ENCODE assay signal across 8 cellular contexts in the genomic region with DNA sequence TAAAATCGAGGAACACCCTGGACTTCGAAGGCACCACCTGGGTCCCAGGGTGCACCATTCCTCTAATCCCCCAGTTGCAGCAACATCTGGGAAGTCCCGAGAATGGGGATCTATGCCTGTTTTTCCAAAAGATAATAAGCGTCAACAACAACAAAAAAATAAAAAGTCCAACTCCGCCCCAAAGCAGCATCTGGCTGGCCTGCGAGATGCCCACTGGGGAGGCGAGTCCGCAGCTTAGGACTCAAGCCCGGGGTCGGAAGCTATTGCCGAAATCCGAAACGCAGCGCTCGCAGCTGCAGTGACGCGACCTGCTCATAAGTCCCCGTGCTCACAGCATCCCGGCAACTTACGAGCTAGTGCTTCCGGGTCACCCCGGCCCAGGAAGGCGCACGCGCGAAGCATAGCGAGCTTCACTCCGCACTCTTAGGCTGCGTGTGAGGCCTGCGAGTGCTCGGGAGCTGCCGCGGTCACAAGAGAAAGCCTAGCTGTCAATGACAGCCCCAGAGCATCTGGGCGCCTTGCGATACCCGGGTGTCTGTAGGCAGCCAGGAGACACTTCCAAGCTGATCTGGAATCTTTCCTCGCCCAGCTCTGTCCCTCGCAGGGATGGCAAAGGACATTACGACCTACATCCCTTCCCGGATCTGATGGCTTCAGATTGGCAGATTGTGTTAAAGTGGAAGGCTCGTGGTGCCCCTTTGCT. TPM values are rescaled to one million over a fixed set of nuclear protein-coding genes. Genes with fewer than 3 reads are reported as not detected.
DNase-seq lines count a peak whose midpoint lies in the region; ATAC-seq and TF ChIP-seq lines count a peak whose summit lies in the region.

No MANE protein-coding gene starts in this region.

- POLR2A ChIA-PET in BJ (lab: Charles Lee) = interaction anchor here (0.5 to 1.2 kb wide), 4 partner anchors 10 to 26 kb away, joined by 4 to 10 read pairs (median 8); partner anchors contain the start of genes LTN1, RWDD2B and USP16

- H3K27me3 ChIP-seq in BJ (ENCODE audit: control insufficient read depth, insufficient read depth, low read length) = no peaks in the 10 kb centered on the region
- H3K27me3 ChIP-seq in colonic mucosa = no peaks in the 10 kb centered on the region
- no peaks in the 10 kb centered on the region for H3K27me3 ChIP-seq in layer of hippocampus (ENCODE audit: control insufficient read depth, insufficient read depth, low read length)

- no peaks in the 10 kb centered on the region for H3K9me3 ChIP-seq in colonic mucosa

- H3K27ac ChIP-seq in colonic mucosa (peak overlapping the region; percentile 88), layer of hippocampus (ENCODE audit: low read depth, low read length) (peak overlapping the region; percentile 86)

- TF ChIP-seq CTCF in BJ (IDR thresholded peaks at IDR 0.05; ENCODE audit: insufficient read depth, low read depth, low read length) (no peak), colonic mucosa (IDR thresholded peaks at IDR 0.05) (no peak)

- peaks cover 2% of the 10 kb centered on the region; the same call in 1 of the 2 replicates for H3K36me3 ChIP-seq in BJ (ENCODE audit: control insufficient read depth, insufficient read depth, low read length)
- H3K36me3 ChIP-seq in colonic mucosa = no peaks in the 10 kb centered on the region

- CTCF ChIA-PET in BJ (lab: Yijun Ruan, JAX) = interaction anchor here (0.5 to 0.9 kb wide), 2 partner anchors 10 to 55 kb away, joined by 3 to 4 read pairs; partner anchors contain the start of gene LTN1

- no peaks in the 10 kb centered on the region for H3K4me1 ChIP-seq in colonic mucosa

- peak overlapping the region; percentile 70 for H3K4me3 ChIP-seq in BJ (ENCODE audit: low read depth, low read length)
- peak overlapping the region; percentile 46 for H3K4me3 ChIP-seq in colonic mucosa

- intact Hi-C loops in colonic mucosa (cut with DNase I) = no loop called here

- H3K9ac ChIP-seq in colonic mucosa (ENCODE audit: low read depth in 2 of 2, low read length in 2 of 2) = peak overlapping the region; percentile 82 to 96

- ATAC-seq in HG03457 (IDR thresholded peaks at IDR 0.05; ENCODE audit: unreplicated experiment) = peak; percentile 98

- peak; percentile 84 for DNase-seq in BJ (ENCODE audit: low read depth)
- DNase-seq in GM19240 (ENCODE audit: insufficient read length, low spot score) = peak; percentile 98
- DNase-seq in NCI-H524 treated with DMSO at 0.1 percent for 48 hours (lab: John Stamatoyannopoulos, UW) = peak; percentile 88
- peak; percentile 96 for DNase-seq in activated CD4-positive, alpha-beta T cell treated with anti-CD3 and anti-CD28 coated beads for 48 hours
- peak; percentile 96 for DNase-seq in colonic mucosa
- peak; percentile 77 to 91 (median 88) for DNase-seq in stimulated activated CD4-positive, alpha-beta T cell treated with anti-CD3 and anti-CD28 coated beads, Interleukin-1b, Interleukin-23, amount 100 ng/mL, for 24 hours (ENCODE audit: low read depth in 4 of 4, low spot score in 1 of 4)

RNA-seq across cellular contexts. Expression of gene LTN1, which starts 9.9 kb away (rescaled TPM):
- 6.2 and 11.7 TPM in 2 replicates for polyA plus RNA-seq in BJ (2011; rRNA removed)
- polyA minus RNA-seq in BJ (2011; rRNA and poly(A)+ RNA removed) = 13.5 and 15.7 TPM in 2 replicates
- 10 to 100 TPM; 21.1 to 33.2 TPM for total RNA-seq in colonic mucosa

RNA-seq across cellular contexts. Expression of gene RWDD2B, which starts 16.6 kb away (rescaled TPM):
- polyA plus RNA-seq in BJ (2011; rRNA removed) = 16.2 and 31.7 TPM in 2 replicates
- 9.6 and 10.3 TPM in 2 replicates for polyA minus RNA-seq in BJ (2011; rRNA and poly(A)+ RNA removed)
- 10 to 100 TPM in 1 of 2 donors, 1 to 10 TPM in 1; 8.4 to 11.1 TPM for total RNA-seq in colonic mucosa

RNA-seq across cellular contexts. Expression of gene USP16, which starts 21.9 kb away (rescaled TPM):
- polyA plus RNA-seq in BJ (2011; rRNA removed) = 10.0 and 21.6 TPM in 2 replicates
- 7.7 and 9.3 TPM in 2 replicates for polyA minus RNA-seq in BJ (2011; rRNA and poly(A)+ RNA removed)
- 10 to 100 TPM; 33.3 to 34.2 TPM for total RNA-seq in colonic mucosa

Comparison
In these comparisons a context has a peak if more than half of its experiments do, and no peak if none do; other contexts are left out.
1. Peak in every context shown above with its lines: DNase-seq, ATAC-seq, H3K4me3 ChIP-seq and H3K27ac ChIP-seq.